8 cellular contexts compared by ENCODE assay signal in genomic region chr16:66552288-66553143, GRCh38. TPM values are rescaled to one million over a fixed set of nuclear protein-coding genes. Genes with fewer than 3 reads are reported as not detected.
A peak's percentile ranks its signal among the peaks of the same experiment; 100 is the strongest.
DNase-seq lines count a peak whose midpoint lies in the region; ATAC-seq and TF ChIP-seq lines count a peak whose summit lies in the region.

Gene CKLF (plus strand): TSS chr16:66552576. CDS start chr16:66552716, 140 bp downstream.

- peak within 1 kb of the TSS; percentile 98 for H3K27ac Mint-ChIP-seq in activated T-cell treated with anti-CD3 and anti-CD28 coated beads, Interleukin-2, amount 50 U/mL, for 24 hours

- ATAC-seq in GM21717 (IDR thresholded peaks at IDR 0.05; ENCODE audit: unreplicated experiment) (peak; percentile 64), Panc1 (peak; percentile 83)

- H3K27me3 ChIP-seq in Panc1 (ENCODE audit: control insufficient read depth, insufficient read depth, low read length), result no peaks in the 10 kb centered on the region
- no peaks in the 10 kb centered on the region for H3K27me3 ChIP-seq in esophagus (ENCODE audit: control insufficient read depth in 1 of 2, insufficient read depth in 2 of 2, low read length in 2 of 2)
- H3K27me3 ChIP-seq in muscle layer of colon (ENCODE audit: control insufficient read depth in 1 of 2, insufficient read depth in 2 of 2, low read length in 2 of 2), result no peaks in the 10 kb centered on the region

- no peaks in the 10 kb centered on the region for H3K27me3 Mint-ChIP-seq in activated T-cell treated with anti-CD3 and anti-CD28 coated beads, Interleukin-2, amount 50 U/mL, for 24 hours

- intact Hi-C loops in Panc1 (cut with micrococcal nuclease; ENCODE audit: unreplicated experiment), result no loop called here

- H3K9ac ChIP-seq in muscle layer of colon (ENCODE audit: low read length), result peak within 1 kb of the TSS; percentile 86

- peaks cover 47% of the 10 kb centered on the region for H3K36me3 Mint-ChIP-seq in activated T-cell treated with anti-CD3 and anti-CD28 coated beads, Interleukin-2, amount 50 U/mL, for 24 hours (ENCODE audit: low read depth)

- POLR2A ChIA-PET in Panc1 (lab: Charles Lee), result interaction anchor here (0.7 kb wide), 1 partner anchor 11 kb away, joined by 4 read pairs; no protein-coding TSS in a partner anchor

- WGBS in esophagus, 2 donors, result 6 to 8% methylated on average over 63 of the region's 63 CpGs

- H3K4me1 Mint-ChIP-seq in activated T-cell treated with anti-CD3 and anti-CD28 coated beads, Interleukin-2, amount 50 U/mL, for 24 hours (ENCODE audit: low read depth), result peaks cover 76% of the 10 kb centered on the region

- in situ Hi-C loops in KBM-7 (cut with MboI; ENCODE audit: low pct_unique_long_range_greater_than_20kb, low sequenced_read_pairs) (no loop called here), Panc1 (cut with HindIII; ENCODE audit: low pct_unique_long_range_greater_than_20kb, low sequenced_read_pairs) (no loop called here)

- H3K9me3 ChIP-seq in Panc1 (ENCODE audit: control insufficient read depth, insufficient read depth, low read depth, low read length) (no peaks in the 10 kb centered on the region), esophagus (ENCODE audit: control insufficient read depth in 2 of 2, insufficient read depth in 1 of 2, low read depth in 1 of 2, low read length in 1 of 2) (no peaks in the 10 kb centered on the region), muscle layer of colon (ENCODE audit: low read length) (no peaks in the 10 kb centered on the region)

- H3K36me3 ChIP-seq in Panc1 (ENCODE audit: control insufficient read depth, insufficient read depth, low read length) (no peaks in the 10 kb centered on the region; the same call in 1 of the 2 replicates), esophagus (ENCODE audit: control insufficient read depth in 2 of 2, insufficient read depth in 2 of 2, low read length in 1 of 2) (no peaks in the 10 kb centered on the region), muscle layer of colon (ENCODE audit: insufficient read depth, low read length) (peaks cover 2% of the 10 kb centered on the region)

- H3K27ac ChIP-seq in Panc1 (ENCODE audit: low read length) (peak within 1 kb of the TSS; percentile 96), esophagus (ENCODE audit: low read depth in 2 of 2, low read length in 1 of 2) (peak within 1 kb of the TSS; percentile 92 to 98), muscle layer of colon (ENCODE audit: low read depth, low read length) (peak within 1 kb of the TSS; percentile 98)

- TF ChIP-seq CTCF in Panc1 (IDR thresholded peaks at IDR 0.05), result no peak

- DNase-seq in DMS114 treated with DMSO at 0.1 percent for 48 hours (lab: John Stamatoyannopoulos, UW; ENCODE audit: unreplicated experiment), result peak; percentile 86
- peak; percentile 93 for DNase-seq in KBM-7
- peak; percentile 70 for DNase-seq in Panc1 (ENCODE audit: low read depth, low spot score)
- DNase-seq in activated T-cell treated with anti-CD3 and anti-CD28 coated beads, Interleukin-2, amount 50 U/mL, for 24 hours, result peak; percentile 94
- peak; percentile 92 for DNase-seq in stimulated activated CD8-positive, alpha-beta memory T cell treated with anti-CD3 and anti-CD28 coated beads, Interleukin-4, amount 100 ng/mL, for 48 hours

- peak within 1 kb of the TSS; percentile 90 for H3K4me3 Mint-ChIP-seq in activated T-cell treated with anti-CD3 and anti-CD28 coated beads, Interleukin-2, amount 50 U/mL, for 24 hours

- no peaks in the 10 kb centered on the region for H3K9me3 Mint-ChIP-seq in activated T-cell treated with anti-CD3 and anti-CD28 coated beads, Interleukin-2, amount 50 U/mL, for 24 hours

- H3K4me3 ChIP-seq in Panc1 (ENCODE audit: low read depth in 2 of 2, low read length in 2 of 2) (peak within 1 kb of the TSS; percentile 75 to 86), esophagus (ENCODE audit: low read depth in 1 of 2, low read length in 2 of 2) (peak within 1 kb of the TSS; percentile 60 to 69), muscle layer of colon (ENCODE audit: low read depth in 1 of 2, low read length in 2 of 2) (peak within 1 kb of the TSS; percentile 62 to 89)

- CTCF ChIA-PET in Panc1 (lab: Charles Lee), result no interaction called here

- BruUV-seq in Panc1 (replicated peaks; lab: Mats Ljungman, UMichigan), result TSS peak; percentile 73

- peaks cover 44% of the 10 kb centered on the region for H3K4me1 ChIP-seq in Panc1 (ENCODE audit: control insufficient read depth, insufficient read depth, low read length)
- H3K4me1 ChIP-seq in esophagus (ENCODE audit: control insufficient read depth in 2 of 2, insufficient read depth in 2 of 2, low read length in 1 of 2), result peaks cover 0 to 8% of the 10 kb centered on the region in 2 donors
- peaks cover 41% of the 10 kb centered on the region for H3K4me1 ChIP-seq in muscle layer of colon (ENCODE audit: insufficient read depth, low read length)

RNA-seq across cellular contexts. Expression of gene CKLF, which starts in this region (rescaled TPM):
- 88.1 TPM for total RNA-seq in Panc1 (2021; ENCODE audit: unreplicated experiment)
- 64.7 TPM for polyA plus RNA-seq in Panc1 (2012; ENCODE audit: insufficient read length)
- polyA plus RNA-seq in esophagus, result 10 to 100 TPM; 14.9 to 29.7 TPM

Comparison
In these comparisons a context has a peak if more than half of its experiments do, and no peak if none do; other contexts are left out.
1. Peak in every context shown above with its lines: DNase-seq, ATAC-seq, H3K4me3 ChIP-seq and H3K27ac ChIP-seq.